Comparison of ENCODE assay signal across 28 cellular contexts in the genomic region with DNA sequence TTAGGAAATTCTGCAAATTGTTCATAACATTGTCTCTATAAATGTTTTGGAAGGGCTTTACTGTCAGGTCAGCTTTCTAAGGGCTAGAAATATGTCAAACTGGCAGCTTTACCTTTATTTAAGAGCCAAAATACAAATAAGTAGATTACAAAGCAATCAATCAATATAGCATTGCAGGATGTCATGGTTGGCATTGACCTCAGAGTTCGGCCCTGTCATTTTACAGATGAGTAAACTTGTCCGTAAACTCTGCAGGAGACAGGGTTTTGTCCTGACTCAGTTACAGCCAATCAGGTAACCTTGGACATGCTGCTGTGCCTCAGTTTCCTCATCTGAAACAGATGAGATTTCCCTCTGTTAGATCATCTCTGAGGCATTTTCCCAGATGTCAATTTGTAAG.
"Had no signal": no experiment of that assay in that cellular context is flagged by ENCODE, and none has a peak within 500 bp of the region (broad histone marks: within the 10 kb centered on the region; RNA-seq: fewer than 3 reads in every experiment).

No MANE protein-coding gene starts in this region.

- ATAC-seq: natural killer cell treated with Interleukin-12 subunit alpha and Interleukin-12 subunit beta and Interleukin-15 and Interleukin-18, amount 100 ng/mL, for 72 hours; psoas muscle; right cardiac atrium; right lobe of liver; stimulated activated effector memory CD8-positive, alpha-beta T cell treated with anti-CD3 and anti-CD28 coated beads, Interleukin-12 subunit alpha, Interleukin-12 subunit beta, amount 100 ng/mL, for 72 hours; stimulated activated naive B cell treated with anti-CD40 and anti-IgM and Interleukin-4, amounts not matched to agents 10 μg/mL and 1 μg/mL and 100 μg/mL, for 72 hours had no signal

- H3K27me3 ChIP-seq: neural progenitor cell, ovary, right lobe of liver, sigmoid colon, stomach, thyroid gland, tibial nerve, upper lobe of left lung, vagina had no signal

- H3K4me3 Mint-ChIP-seq: natural killer cell treated with Interleukin-12 subunit alpha and Interleukin-12 subunit beta and Interleukin-15 and Interleukin-18, amount 100 ng/mL, for 72 hours; neural progenitor cell; stimulated activated effector memory CD8-positive, alpha-beta T cell treated with anti-CD3 and anti-CD28 coated beads, Interleukin-12 subunit alpha, Interleukin-12 subunit beta, amount 100 ng/mL, for 72 hours; stimulated activated naive B cell treated with anti-CD40 and anti-IgM and Interleukin-4, amounts not matched to agents 10 μg/mL and 1 μg/mL and 100 μg/mL, for 72 hours; stimulated activated naive CD8-positive, alpha-beta T cell treated with anti-CD3 and anti-CD28 coated beads, Interleukin-15, Interleukin-2, amounts not matched to agents 100 ng/mL and 50 ng/mL, for 24 hours had no signal

- H3K4me2 ChIP-seq: neural progenitor cell had no signal

- DNase-seq: occipital lobe; ovary; posterior cingulate gyrus; psoas muscle; right cardiac atrium; right lobe of liver; sigmoid colon; small intestine; stimulated activated CD4-positive, alpha-beta T cell treated with anti-CD3 and anti-CD28 coated beads, Interleukin-15, amount 100 ng/mL, for 24 hours; stimulated activated CD4-positive, alpha-beta T cell treated with anti-CD3 and anti-CD28 coated beads, Interleukin-2, amount 100 ng/mL, for 24 hours; stimulated activated CD4-positive, alpha-beta T cell treated with anti-CD3 and anti-CD28 coated beads, Interleukin-2, amount 100 ng/mL, for 48 hours; stimulated activated CD4-positive, alpha-beta T cell treated with anti-CD3 and anti-CD28 coated beads, Interleukin-4, amount 100 ng/mL, for 24 hours; stimulated activated naive B cell treated with anti-CD40 and anti-IgM and Interleukin-4, amounts not matched to agents 10 μg/mL and 1 μg/mL and 100 μg/mL, for 72 hours; stimulated activated naive CD4-positive, alpha-beta T cell treated with Interleukin-2 at 50 U/mL for 16 hours; stomach; thyroid gland; trophoblast cell; upper lobe of left lung had no signal

- FAIRE-seq: small intestine, urothelium cell line had no signal

- H3K9me3 ChIP-seq: ovary, psoas muscle, right lobe of liver, sigmoid colon, thoracic aorta, thyroid gland, upper lobe of left lung, vagina had no signal

- H3K4me1 Mint-ChIP-seq: stimulated activated effector memory CD8-positive, alpha-beta T cell treated with anti-CD3 and anti-CD28 coated beads, Interleukin-12 subunit alpha, Interleukin-12 subunit beta, amount 100 ng/mL, for 72 hours had no signal

- H3K4me3 ChIP-seq: neural progenitor cell, ovary, psoas muscle, right lobe of liver, sigmoid colon, stomach, thoracic aorta, thyroid gland, tibial nerve, upper lobe of left lung, vagina had no signal

- H3K4me1 ChIP-seq: parathyroid adenoma, psoas muscle, right lobe of liver, sigmoid colon, stomach, thyroid gland, vagina had no signal

- H2AFZ ChIP-seq: neural progenitor cell, parathyroid adenoma had no signal

- H3K27ac ChIP-seq: neural progenitor cell, ovary, parathyroid adenoma, psoas muscle, right lobe of liver, sigmoid colon, stomach, thoracic aorta, thyroid gland, upper lobe of left lung, vagina had no signal

- H3K27me3 Mint-ChIP-seq: natural killer cell treated with Interleukin-12 subunit alpha and Interleukin-12 subunit beta and Interleukin-15 and Interleukin-18, amount 100 ng/mL, for 72 hours had no signal

- H3K36me3 Mint-ChIP-seq: natural killer cell treated with Interleukin-12 subunit alpha and Interleukin-12 subunit beta and Interleukin-15 and Interleukin-18, amount 100 ng/mL, for 72 hours; neural progenitor cell; stimulated activated effector memory CD8-positive, alpha-beta T cell treated with anti-CD3 and anti-CD28 coated beads, Interleukin-12 subunit alpha, Interleukin-12 subunit beta, amount 100 ng/mL, for 72 hours had no signal

- H3K9me3 Mint-ChIP-seq: natural killer cell treated with Interleukin-12 subunit alpha and Interleukin-12 subunit beta and Interleukin-15 and Interleukin-18, amount 100 ng/mL, for 72 hours; stimulated activated effector memory CD8-positive, alpha-beta T cell treated with anti-CD3 and anti-CD28 coated beads, Interleukin-12 subunit alpha, Interleukin-12 subunit beta, amount 100 ng/mL, for 72 hours; stimulated activated naive CD8-positive, alpha-beta T cell treated with anti-CD3 and anti-CD28 coated beads, Interleukin-15, Interleukin-2, amounts not matched to agents 100 ng/mL and 50 ng/mL, for 24 hours had no signal

- H3K36me3 ChIP-seq: neural progenitor cell, ovary, right lobe of liver, sigmoid colon, stomach, thoracic aorta, thyroid gland, tibial nerve, upper lobe of left lung, vagina had no signal

- H3K79me2 ChIP-seq: parathyroid adenoma had no signal

- H3K9ac ChIP-seq: neural progenitor cell, parathyroid adenoma had no signal

- H3K27ac Mint-ChIP-seq: neural progenitor cell; progenitor cell of endocrine pancreas; stimulated activated effector memory CD8-positive, alpha-beta T cell treated with anti-CD3 and anti-CD28 coated beads, Interleukin-12 subunit alpha, Interleukin-12 subunit beta, amount 100 ng/mL, for 72 hours; stimulated activated naive B cell treated with anti-CD40 and anti-IgM and Interleukin-4, amounts not matched to agents 10 μg/mL and 1 μg/mL and 100 μg/mL, for 72 hours; stimulated activated naive CD8-positive, alpha-beta T cell treated with anti-CD3 and anti-CD28 coated beads, Interleukin-15, Interleukin-2, amounts not matched to agents 100 ng/mL and 50 ng/mL, for 24 hours had no signal
